Comparison of ENCODE assay signal across 31 cellular contexts in genomic region chr2:10771786-10772185, GRCh38. TPM values are rescaled to one million over a fixed set of nuclear protein-coding genes. Genes with fewer than 3 reads are reported as not detected.
"Had no signal": no experiment of that assay in that cellular context is flagged by ENCODE, and none has a peak within 500 bp of the region (broad histone marks: within the 10 kb centered on the region; RNA-seq: fewer than 3 reads in every experiment).

No MANE protein-coding gene starts in this region.

- H3K4me1 ChIP-seq: SJSA1 had no signal

- ATAC-seq: activated T-cell treated with anti-CD3 and anti-CD28 coated beads, Interleukin-2, amount 50 U/mL, for 4 hours; Panc1 had no signal

- H3K4me3 ChIP-seq: MG63, SJSA1 had no signal

- H3K27me3 ChIP-seq: MG63, SJSA1 had no signal

- H3K9me3 ChIP-seq: MG63, SJSA1 had no signal

- H3K36me3 ChIP-seq: MG63, SJSA1 had no signal

- DNase-seq: activated B cell treated with CpG ODN at 0.5 μM for 24 hours; activated CD4-positive, alpha-beta memory T cell treated with anti-CD3 and anti-CD28 coated beads for 36 hours; activated CD4-positive, alpha-beta T cell treated with anti-CD3 and anti-CD28 coated beads for 4 hours; activated CD4-positive, alpha-beta T cell treated with anti-CD3 and anti-CD28 coated beads, Interleukin-2, amount 50 U/mL, for 1 hour; activated CD4-positive, CD25-positive, alpha-beta regulatory T cell treated with anti-CD3 and anti-CD28 coated beads, Interleukin-2, amount 50 U/mL, for 72 hours; activated CD8-positive, alpha-beta memory T cell treated with anti-CD3 and anti-CD28 coated beads, Interleukin-2, amount 50 U/mL, for 4 hours; activated naive CD4-positive, alpha-beta T cell; activated naive CD8-positive, alpha-beta T cell treated with anti-CD3 and anti-CD28 coated beads, Interleukin-2, amount 10 ng/mL, durations not matched to agents 7 days and 5 days; activated T-cell treated with anti-CD3 and anti-CD28 coated beads for 4 hours; activated T-cell treated with anti-CD3 and anti-CD28 coated beads, Interleukin-2, amount 50 U/mL, for 4 hours; amygdala; central memory CD4-positive, alpha-beta T cell; Kasumi-1; KG1; MG63; NCI-H1048; NCI-H1105 treated with DMSO at 0.1 percent for 48 hours; NCI-H1436; NCI-H1694; NCI-H1930; NCI-H2081 treated with DMSO at 0.1 percent for 48 hours; NCI-H226; NCI-H446 treated with DMSO at 0.1 percent for 48 hours; NCI-H524 treated with DMSO at 0.1 percent for 48 hours; SHP77 treated with DMSO at 0.1 percent for 48 hours; SW 1271; T-helper 1 cell; T-helper 2 cell; T-helper 9 cell had no signal

RNA-seq across cellular contexts. Expression of gene ATP6V1C2, which starts 50.4 kb away (rescaled TPM):
- total RNA-seq: activated CD4-positive, alpha-beta memory T cell treated with anti-CD3 and anti-CD28 coated beads for 36 hours; activated naive CD8-positive, alpha-beta T cell treated with anti-CD3 and anti-CD28 coated beads, Interleukin-2, amount 10 ng/mL, durations not matched to agents 7 days and 5 days had no signal
